21 cellular contexts compared by ENCODE assay signal in genomic region chr15:52857937-52858336, GRCh38.
A peak's percentile ranks its signal among the peaks of the same experiment; 100 is the strongest.
DNase-seq lines count a peak whose midpoint lies in the region; ATAC-seq, FAIRE-seq and TF ChIP-seq lines count a peak whose summit lies in the region.
"Had no signal": no experiment of that assay in that cellular context is flagged by ENCODE, and none has a peak within 500 bp of the region (broad histone marks: within the 10 kb centered on the region; RNA-seq: fewer than 3 reads in every experiment).

No MANE protein-coding gene starts in this region.

- no peak overlapping the region for H4K5ac ChIP-seq in IMR-90 (ENCODE audit: low read depth, low read length)

- TF ChIP-seq CTCF in IMR-90 (conservative IDR thresholded peaks at IDR 0.05; ENCODE audit: low read depth, low read length) (no peak), brain microvascular endothelial cell (IDR thresholded peaks at IDR 0.05; ENCODE audit: low read depth, low read length, missing control alignments) (no peak)

- H4K8ac ChIP-seq in IMR-90 (ENCODE audit: low read depth in 2 of 2, low read length in 2 of 2) = no peak overlapping the region
- no peak overlapping the region for H4K8ac ChIP-seq in mesenchymal stem cell (ENCODE audit: low read length)

- TF ChIP-seq POLR2A in IMR-90 (IDR thresholded peaks at IDR 0.05; ENCODE audit: low read depth, low read length) = no peak

- no peak for TF ChIP-seq RAD21 in IMR-90 (IDR thresholded peaks at IDR 0.05; ENCODE audit: low read length)

- H2BK15ac ChIP-seq in IMR-90 (ENCODE audit: low read depth, low read length) (no peak overlapping the region), mesenchymal stem cell (ENCODE audit: low read depth, poor library complexity, severe bottlenecking) (no peak overlapping the region)

- H3K79me1 ChIP-seq in IMR-90 (ENCODE audit: low read depth in 1 of 2, low read length in 2 of 2) (no peaks in the 10 kb centered on the region), mesenchymal stem cell (replicated peaks; ENCODE audit: low read length, poor library complexity, severe bottlenecking) (no peaks in the 10 kb centered on the region)

- no peak overlapping the region for H3K56ac ChIP-seq in IMR-90 (ENCODE audit: extremely low read depth, insufficient read depth, low read length)

- no peak overlapping the region for H2BK12ac ChIP-seq in mesenchymal stem cell (ENCODE audit: low read length in 2 of 2)

- H3K14ac ChIP-seq in IMR-90 (replicated peaks; ENCODE audit: low read depth, low read length) (no peak overlapping the region), mesenchymal stem cell (ENCODE audit: low read length in 2 of 2) (no peak overlapping the region)

- H3K23ac ChIP-seq in IMR-90 (ENCODE audit: low read depth, low read length) = no peak overlapping the region
- no peak overlapping the region for H3K23ac ChIP-seq in mesenchymal stem cell (ENCODE audit: low read length in 2 of 2)

- H2BK120ac ChIP-seq in IMR-90 (ENCODE audit: low read depth, low read length) (no peak overlapping the region), mesenchymal stem cell (ENCODE audit: low read depth, low read length) (no peak overlapping the region)

- H3K9me3 ChIP-seq in IMR-90 (ENCODE audit: control insufficient read depth, insufficient read depth, low read length) (peaks cover 1% of the 10 kb centered on the region; the same call in 1 of the 2 replicates), mesenchymal stem cell (ENCODE audit: control insufficient read depth, low read length) (no peaks in the 10 kb centered on the region), Karpas-422 (ENCODE audit: low read length) (no peaks in the 10 kb centered on the region)
- H3K9me3 ChIP-seq: body of pancreas, gastroesophageal sphincter, HAP-1 had no signal

- H4K20me1 ChIP-seq in IMR-90 (ENCODE audit: insufficient read depth, low read length) (no peaks in the 10 kb centered on the region), Karpas-422 (ENCODE audit: insufficient read depth, low read depth, low read length) (no peaks in the 10 kb centered on the region)

- no peaks in the 10 kb centered on the region for H3K79me2 ChIP-seq in Karpas-422 (ENCODE audit: low read length)
- H3K79me2 ChIP-seq: parathyroid adenoma had no signal

- H3K9me1 ChIP-seq in IMR-90 (ENCODE audit: insufficient read depth, low read length) = no peaks in the 10 kb centered on the region

- H3K4me1 ChIP-seq in IMR-90 (ENCODE audit: control insufficient read depth, insufficient read depth, low read length) (no peaks in the 10 kb centered on the region), mesenchymal stem cell (ENCODE audit: control insufficient read depth, insufficient read depth, low read depth, low read length) (peaks cover 7% of the 10 kb centered on the region), Karpas-422 (ENCODE audit: low read length) (no peaks in the 10 kb centered on the region)
- H3K4me1 ChIP-seq: body of pancreas, gastroesophageal sphincter, parathyroid adenoma had no signal

- no peak overlapping the region for H3K4me3 ChIP-seq in IMR-90 (ENCODE audit: insufficient read depth, low read depth, low read length)
- no peak overlapping the region for H3K4me3 ChIP-seq in brain microvascular endothelial cell (ENCODE audit: low read depth, low read length)
- no peak overlapping the region for H3K4me3 ChIP-seq in mesenchymal stem cell (ENCODE audit: insufficient read depth in 1 of 2, low read depth in 1 of 2, low read length in 2 of 2)
- H3K4me3 ChIP-seq in Karpas-422 (ENCODE audit: low read length) = no peak overlapping the region
- H3K4me3 ChIP-seq: body of pancreas, gastroesophageal sphincter, HAP-1 had no signal

- H3K36me3 ChIP-seq in IMR-90 (ENCODE audit: control insufficient read depth, insufficient read depth, low read length) (no peaks in the 10 kb centered on the region), brain microvascular endothelial cell (replicated peaks) (no peaks in the 10 kb centered on the region), mesenchymal stem cell (ENCODE audit: control insufficient read depth in 1 of 2, insufficient read depth in 2 of 2, low read depth in 1 of 2, low read length in 2 of 2) (no peaks in the 10 kb centered on the region), Karpas-422 (ENCODE audit: insufficient read depth, low read length) (no peaks in the 10 kb centered on the region)
- H3K36me3 ChIP-seq: gastroesophageal sphincter, HAP-1 had no signal

- H3K27ac ChIP-seq in IMR-90 (ENCODE audit: insufficient read depth, low read length) (no peak overlapping the region), brain microvascular endothelial cell (no peak overlapping the region), mesenchymal stem cell (ENCODE audit: low read length, poor library complexity, severe bottlenecking) (no peak overlapping the region), Karpas-422 (ENCODE audit: low read length) (no peak overlapping the region)
- H3K27ac ChIP-seq: body of pancreas, epithelial cell of prostate, gastroesophageal sphincter, parathyroid adenoma had no signal

- H2AK5ac ChIP-seq in IMR-90 (ENCODE audit: low read depth, low read length) (no peak overlapping the region), mesenchymal stem cell (ENCODE audit: low read length, severe bottlenecking) (no peak overlapping the region)

- DNase-seq in Caki2 (ENCODE audit: low read depth) (peak; percentile 4), IMR-90 (peak; percentile 2), brain microvascular endothelial cell (peak; percentile 9), mesenchymal stem cell (no peak), GM19239 (ENCODE audit: insufficient read length, low spot score) (no peak), Karpas-422 (no peak), cerebellum (ENCODE audit: low spot score) (no peak)
- DNase-seq: activated CD4-positive, alpha-beta T cell treated with anti-CD3 and anti-CD28 coated beads, Interleukin-2, amount 10 ng/mL, durations not matched to agents 7 days and 5 days; activated naive CD4-positive, alpha-beta T cell treated with anti-CD3 and anti-CD28 coated beads, Interleukin-2, amount 10 ng/mL, durations not matched to agents 7 days and 5 days; activated T-cell treated with anti-CD3 and anti-CD28 coated beads for 4 hours; body of pancreas; CD4-positive, alpha-beta T cell; DMS53; NCI-H1436 treated with DMSO at 0.1 percent for 48 hours; stimulated activated naive CD8-positive, alpha-beta T cell treated with anti-CD3 and anti-CD28 coated beads, Interleukin-15, amount 100 ng/mL, for 72 hours had no signal

- CTCF ChIA-PET in IMR-90 (lab: Yijun Ruan, JAX) = no interaction called here

- intact Hi-C loops in IMR-90 (cut with micrococcal nuclease) = no loop called here

- dilution Hi-C loops in IMR-90 (cut with HindIII; ENCODE audit: low sequenced_read_pairs, unreplicated experiment) = no loop called here

- ATAC-seq in IMR-90 (ENCODE audit: low read depth) (no peak), HG03108 (IDR thresholded peaks at IDR 0.05; ENCODE audit: unreplicated experiment) (no peak)
- ATAC-seq: body of pancreas; gastroesophageal sphincter; Panc1; stimulated activated naive CD8-positive, alpha-beta T cell treated with anti-CD3 and anti-CD28 coated beads, Interleukin-15, amount 100 ng/mL, for 72 hours had no signal

- BruUV-seq in IMR-90 (replicated peaks; lab: Mats Ljungman, UMichigan) = no TSS peak

- H3K9me2 ChIP-seq in Karpas-422 (replicated peaks; ENCODE audit: insufficient read depth, low read length) = no peaks in the 10 kb centered on the region

- POLR2A ChIA-PET in IMR-90 (lab: Charles Lee; ENCODE audit: unreplicated experiment) = no interaction called here

- H3K4me2 ChIP-seq in IMR-90 (ENCODE audit: low read depth, low read length) (no peak overlapping the region), mesenchymal stem cell (ENCODE audit: low read length, poor library complexity, severe bottlenecking) (peak overlapping the region; percentile 47), Karpas-422 (ENCODE audit: low read depth, low read length, poor library complexity, severe bottlenecking) (no peak overlapping the region)

- H2BK5ac ChIP-seq in IMR-90 (ENCODE audit: low read depth, low read length, poor library complexity, severe bottlenecking) (no peak overlapping the region), mesenchymal stem cell (ENCODE audit: low read depth, low read length, poor library complexity, severe bottlenecking) (no peak overlapping the region)

- in situ Hi-C loops in Caki2 (cut with HindIII; ENCODE audit: low pct_unique_long_range_greater_than_20kb, low sequenced_read_pairs) (no loop called here), IMR-90 (cut with MboI; ENCODE audit: low sequenced_read_pairs) (no loop called here), brain microvascular endothelial cell (cut with HindIII; ENCODE audit: low pct_ligation_motif_present, low sequenced_read_pairs) (no loop called here)

- H3K4ac ChIP-seq in IMR-90 (ENCODE audit: low read depth, low read length) (no peak overlapping the region), mesenchymal stem cell (ENCODE audit: low read depth in 1 of 2, low read length in 2 of 2) (no peak overlapping the region)

- FAIRE-seq in GM19239 (lab: Jason Lieb, UNC) = no peak

- H2AFZ ChIP-seq in IMR-90 (replicated peaks; ENCODE audit: low read length, poor library complexity) (no peak overlapping the region), mesenchymal stem cell (ENCODE audit: low read depth, low read length) (no peak overlapping the region), Karpas-422 (ENCODE audit: low read length) (no peak overlapping the region)
- H2AFZ ChIP-seq: parathyroid adenoma had no signal

- no peak overlapping the region for H2BK20ac ChIP-seq in IMR-90 (ENCODE audit: low read depth, low read length)

- no peak overlapping the region for H3K18ac ChIP-seq in IMR-90 (ENCODE audit: low read depth, low read length)
- no peak overlapping the region for H3K18ac ChIP-seq in mesenchymal stem cell (ENCODE audit: low read depth in 1 of 2, low read length in 2 of 2)

- H4K91ac ChIP-seq in IMR-90 (ENCODE audit: insufficient read depth, low read depth, low read length) = no peak overlapping the region
- H4K91ac ChIP-seq in mesenchymal stem cell (ENCODE audit: low read length) = no peak overlapping the region

- no peak overlapping the region for H2AK9ac ChIP-seq in IMR-90 (replicated peaks; ENCODE audit: low read depth, low read length, poor library complexity)

- WGBS in IMR-90 (ENCODE audit: extremely low coverage in 2 of 2, insufficient read length in 1 of 2), 2 experiments = no CpG with 5 or more reads among the region's 6 CpGs
- WGBS in mesenchymal stem cell = 11% methylated on average over 6 of the region's 6 CpGs

- H3K27me3 ChIP-seq in IMR-90 (ENCODE audit: control insufficient read depth, insufficient read depth, low read length) (no peaks in the 10 kb centered on the region), brain microvascular endothelial cell (replicated peaks) (no peaks in the 10 kb centered on the region), mesenchymal stem cell (ENCODE audit: control insufficient read depth in 1 of 2, insufficient read depth in 1 of 2, low read length in 2 of 2) (peaks cover 5 to 11% of the 10 kb centered on the region in 2 experiments), Karpas-422 (ENCODE audit: low read length) (no peaks in the 10 kb centered on the region)
- H3K27me3 ChIP-seq: body of pancreas had no signal

- H3K9ac ChIP-seq in IMR-90 (ENCODE audit: low read depth, low read length) = no peak overlapping the region
- no peak overlapping the region for H3K9ac ChIP-seq in mesenchymal stem cell (ENCODE audit: low read length)
- H3K9ac ChIP-seq in Karpas-422 (ENCODE audit: low read length) = no peak overlapping the region
- H3K9ac ChIP-seq: parathyroid adenoma had no signal

TF ChIP-seq in IMR-90, 13 proteins besides CTCF, POLR2A, EP300 and RAD21 (continues in another document):
- TF ChIP-seq MAZ (IDR thresholded peaks at IDR 0.05; ENCODE audit: borderline replicate concordance, low read depth, low read length) = no peak

Comparison
In these comparisons a context has a peak if more than half of its experiments do, and no peak if none do; other contexts are left out.
1. DNase-seq: peak in Caki2 (single experiment), IMR-90 (single experiment) and brain microvascular endothelial cell (single experiment); none in mesenchymal stem cell (single experiment), GM19239 (single experiment), Karpas-422 (single experiment) and cerebellum (single experiment).